In the genomic region with DNA sequence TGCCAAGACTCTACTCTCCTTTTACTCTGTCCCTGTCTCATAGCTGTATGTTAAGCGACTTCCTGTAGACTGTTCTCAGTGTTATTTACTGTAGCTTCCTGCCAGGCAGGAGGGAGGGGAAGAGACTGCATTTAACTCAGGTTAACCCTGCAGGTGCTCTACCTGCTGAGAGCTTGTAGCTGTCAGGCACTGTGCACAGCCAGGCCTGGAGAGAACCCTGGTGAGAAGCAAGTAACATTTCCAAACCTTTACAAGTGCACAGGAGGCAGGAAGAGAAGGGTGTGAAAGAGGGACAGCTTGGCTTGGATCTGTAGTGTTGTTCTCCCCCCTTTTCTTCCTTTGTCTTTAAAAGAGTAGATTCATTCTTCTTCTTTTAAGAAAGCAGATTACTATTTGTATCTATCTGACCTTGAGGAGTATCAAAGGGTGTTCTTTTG, we compare ENCODE assay signal across 8 cellular contexts.
DNase-seq lines count a peak whose midpoint lies in the region; ATAC-seq and TF ChIP-seq lines count a peak whose summit lies in the region.

No MANE protein-coding gene starts in this region.

- DNase-seq in NCI-H345 treated with DMSO at 0.1 percent for 48 hours (lab: John Stamatoyannopoulos, UW; ENCODE audit: unreplicated experiment), result peak; percentile 81
- no peak for DNase-seq in left ventricle myocardium inferior
- no peak for DNase-seq in NOMO-1 treated with DMSO at 0.1 percent for 48 hours (lab: John Stamatoyannopoulos, UW; ENCODE audit: unreplicated experiment)

- POLR2A ChIA-PET in HEK293 (lab: Yijun Ruan, JAX), result no interaction called here

- H3K36me3 ChIP-seq in HEK293 (ENCODE audit: control insufficient read depth in 2 of 2, insufficient read depth in 1 of 2, low read length in 2 of 2), result peaks cover 0 to 14% of the 10 kb centered on the region in 2 experiments; a peak in 1 of 3 replicates
- H3K36me3 ChIP-seq in left ventricle myocardium inferior, result peaks cover 12% of the 10 kb centered on the region

- no peak overlapping the region for H3K27ac ChIP-seq in HEK293 (ENCODE audit: extremely low read depth, low read depth, low read length)
- H3K27ac ChIP-seq in left ventricle myocardium inferior (replicated peaks), result peak overlapping the region; percentile 88

- H3K4me1 ChIP-seq in HEK293 (ENCODE audit: control insufficient read depth, insufficient read depth, low read length) (no peaks in the 10 kb centered on the region), left ventricle myocardium inferior (peaks cover 43% of the 10 kb centered on the region)

- H3K9me3 ChIP-seq in HEK293 (ENCODE audit: control insufficient read depth, insufficient read depth, low read depth, low read length) (no peaks in the 10 kb centered on the region), left ventricle myocardium inferior (replicated peaks) (no peaks in the 10 kb centered on the region)

- TF ChIP-seq CTCF in HEK293 (tag by site-specific recombination; IDR thresholded peaks at IDR 0.05), result no peak
- TF ChIP-seq CTCF in left ventricle myocardium inferior (IDR thresholded peaks at IDR 0.05; ENCODE audit: borderline replicate concordance), result no peak

- CTCF ChIA-PET in HEK293 (lab: Yijun Ruan, JAX), result no interaction called here

- no peak overlapping the region for H3K4me3 ChIP-seq in HEK293 (ENCODE audit: low read depth, low read length)
- H3K4me3 ChIP-seq in left ventricle myocardium inferior, result peak overlapping the region; percentile 67

- peak; percentile 67 for ATAC-seq in GM18508 (IDR thresholded peaks at IDR 0.05; ENCODE audit: insufficient read depth, unreplicated experiment)
- no peak for ATAC-seq in HG02938 (IDR thresholded peaks at IDR 0.05; ENCODE audit: unreplicated experiment)
- no peak for ATAC-seq in HG03280 (IDR thresholded peaks at IDR 0.05; ENCODE audit: unreplicated experiment)
- no peak for ATAC-seq in GM18520 (IDR thresholded peaks at IDR 0.05; ENCODE audit: unreplicated experiment)

- no peaks in the 10 kb centered on the region for H3K27me3 ChIP-seq in left ventricle myocardium inferior (ENCODE audit: low read depth)

- intact Hi-C loops in left ventricle myocardium inferior (cut with micrococcal nuclease), result no loop called here

TF ChIP-seq in HEK293, 187 proteins besides CTCF, POLR2A, EP300 and RAD21:
- TF ChIP-seq ZNF341 (tag by site-specific recombination; IDR thresholded peaks at IDR 0.05; ENCODE audit: low read depth) (no peak), ZIC2 (tag by site-specific recombination; IDR thresholded peaks at IDR 0.05) (peak; percentile 95)
TF ChIP-seq in HEK293: peak in this region for 1.
